In genomic region chr18:30639361-30639760, GRCh38 we compare ENCODE assay signal across 24 cellular contexts.
A peak's percentile ranks its signal among the peaks of the same experiment; 100 is the strongest.
DNase-seq lines count a peak whose midpoint lies in the region; ATAC-seq, FAIRE-seq and TF ChIP-seq lines count a peak whose summit lies in the region.
"Had no signal": no experiment of that assay in that cellular context is flagged by ENCODE, and none has a peak within 500 bp of the region (broad histone marks: within the 10 kb centered on the region; RNA-seq: fewer than 3 reads in every experiment).

No MANE protein-coding gene starts in this region.

- no peak overlapping the region for H3K27ac ChIP-seq in kidney (ENCODE audit: low read depth in 2 of 2, low read length in 2 of 2)
- H3K27ac ChIP-seq: 22Rv1, BLaER1, C4-2B, GM23248 had no signal

- DNase-seq in COLO829 (ENCODE audit: low spot score) (peak; percentile 56), LHCN-M2 (ENCODE audit: low read depth) (peak; percentile 3), globus pallidus (ENCODE audit: low spot score) (peak; percentile 13), pons (ENCODE audit: low spot score) (peak; percentile 47), kidney (no peak), NCI-H187 treated with DMSO at 0.1 percent for 48 hours (lab: John Stamatoyannopoulos, UW) (no peak), retina (no peak)
- DNase-seq: Calu3; CD4-positive, CD25-positive, alpha-beta regulatory T cell; CD8-positive, alpha-beta memory T cell; COR-L47; DMS53; DMS79 treated with DMSO at 0.1 percent for 48 hours; GM23248; H7; HCEC 1CT had no signal

- no peaks in the 10 kb centered on the region for H3K9me3 ChIP-seq in kidney (ENCODE audit: control insufficient read depth in 1 of 2, low read length in 2 of 2)
- H3K9me3 ChIP-seq: BLaER1 had no signal

- no peak for ATAC-seq in HG02870 (IDR thresholded peaks at IDR 0.05; ENCODE audit: unreplicated experiment)

- FAIRE-seq in kidney (lab: Jason Lieb, UNC), result no peak
- FAIRE-seq: A204.1, G401.6, GM12892, H1 had no signal

- no peak overlapping the region for H3K9ac ChIP-seq in kidney (ENCODE audit: low read length in 2 of 2)
- H3K9ac ChIP-seq: BLaER1, GM23248 had no signal

- no peaks in the 10 kb centered on the region for H3K4me1 ChIP-seq in kidney (ENCODE audit: control insufficient read depth in 1 of 2, insufficient read depth in 1 of 2, low read depth in 1 of 2, low read length in 2 of 2)
- H3K4me1 ChIP-seq: BLaER1 had no signal

- no peak for TF ChIP-seq CTCF in kidney (IDR thresholded peaks at IDR 0.05; ENCODE audit: borderline replicate concordance, extremely low read depth, insufficient read depth)

- intact Hi-C loops in kidney (cut with DNase I), result no loop called here

- H3K4me3 ChIP-seq in kidney (ENCODE audit: low read length in 2 of 2), result no peak overlapping the region
- H3K4me3 ChIP-seq: BLaER1, GM23248 had no signal

- H3K36me3 ChIP-seq in kidney (ENCODE audit: control insufficient read depth in 1 of 2, insufficient read depth in 2 of 2, low read length in 2 of 2), result no peaks in the 10 kb centered on the region
- H3K36me3 ChIP-seq: BLaER1 had no signal

Comparison
In these comparisons a context has a peak if more than half of its experiments do, and no peak if none do; other contexts are left out.
1. DNase-seq: peak in COLO829 (single experiment), LHCN-M2 (single experiment), globus pallidus (single experiment) and pons (single experiment); none in kidney (single experiment), NCI-H187 treated with DMSO at 0.1 percent for 48 hours (single experiment) and retina (single experiment).